In the genomic region with DNA sequence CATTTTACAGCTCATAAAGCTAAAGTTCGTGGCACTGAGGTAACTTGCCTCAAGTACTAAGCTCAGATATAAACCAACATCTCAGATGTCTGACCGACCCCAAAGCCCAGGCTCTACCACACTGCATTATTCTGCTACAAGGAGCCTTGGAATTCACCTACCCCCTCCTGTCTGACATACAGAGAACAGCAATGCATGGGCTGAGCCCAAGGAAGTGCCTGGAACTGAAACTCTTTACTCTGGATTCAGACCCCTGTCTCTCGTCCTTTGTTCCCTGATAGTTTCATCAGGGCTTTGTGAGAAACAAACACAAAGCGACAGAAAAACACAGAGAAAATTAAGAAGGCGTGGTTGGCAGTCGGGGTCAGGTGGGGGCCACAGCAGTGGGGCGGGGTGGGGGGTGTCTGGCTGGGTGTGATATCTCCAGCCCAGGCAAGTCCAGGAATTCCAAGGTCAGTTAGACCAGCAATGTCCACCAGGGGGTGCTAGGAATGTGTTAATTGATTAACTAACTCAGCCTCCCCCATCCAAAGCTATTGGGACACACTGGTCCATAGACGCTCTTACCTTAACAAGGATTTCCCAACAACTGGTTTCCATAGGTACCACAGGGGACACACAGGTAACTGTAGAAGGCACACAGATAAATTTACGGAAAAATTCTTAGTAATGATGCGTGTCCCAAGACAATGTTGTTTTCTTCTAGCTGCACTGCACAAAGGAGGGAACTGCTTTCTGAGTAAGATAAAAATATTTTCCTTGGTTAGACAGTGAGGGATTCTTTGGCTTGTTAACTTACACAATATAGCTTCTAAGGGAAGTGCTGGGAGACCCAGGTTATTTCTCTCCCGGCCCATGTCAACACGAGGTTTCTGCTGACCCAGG, we compare ENCODE assay signal across 9 cellular contexts. TPM values are rescaled to one million over a fixed set of nuclear protein-coding genes. Genes with fewer than 3 reads are reported as not detected.
DNase-seq lines count a peak whose midpoint lies in the region; ATAC-seq and TF ChIP-seq lines count a peak whose summit lies in the region.
"Had no signal": no experiment of that assay in that cellular context is flagged by ENCODE, and none has a peak within 500 bp of the region (broad histone marks: within the 10 kb centered on the region; RNA-seq: fewer than 3 reads in every experiment).

No MANE protein-coding gene starts in this region.

- H3K27me3 Mint-ChIP-seq in WTC11 (ENCODE audit: low read depth): peaks cover 52% of the 10 kb centered on the region

- TF ChIP-seq EP300 in ovary (IDR thresholded peaks at IDR 0.05): no peak

- no peaks in the 10 kb centered on the region for H3K36me3 ChIP-seq in ovary

- TF ChIP-seq CTCF in WTC11 (IDR thresholded peaks at IDR 0.05) (peak; percentile 70), fibroblast of the aortic adventitia (IDR thresholded peaks at IDR 0.05; ENCODE audit: insufficient read depth, low read length) (peak; percentile 69), ovary (IDR thresholded peaks at IDR 0.05) (peak in 1 of 3 donors; percentile 18)

- H3K27ac ChIP-seq in ovary: no peak overlapping the region

- H3K9me3 Mint-ChIP-seq in WTC11: no peaks in the 10 kb centered on the region

- 30 to 58% (median 49%) methylated on average over 12 of the region's 12 CpGs for WGBS in ovary, 3 donors

- TF ChIP-seq POLR2A in ovary (IDR thresholded peaks at IDR 0.05): no peak

- peak; percentile 34 for ATAC-seq in GM21529 (IDR thresholded peaks at IDR 0.05; ENCODE audit: unreplicated experiment)
- peak; percentile 92 for ATAC-seq in WTC11

- H3K27ac Mint-ChIP-seq in WTC11: no peak overlapping the region
- H3K27ac Mint-ChIP-seq: CD8-positive, alpha-beta memory T cell had no signal

- no peaks in the 10 kb centered on the region for H3K27me3 ChIP-seq in ovary

- intact Hi-C loops in ovary (cut with DNase I): loop anchor here in 2 of 4 donors (10.0 kb wide), 1 partner anchor 101 kb away; a partner anchor contains a TSS

- no peaks in the 10 kb centered on the region for H3K36me3 Mint-ChIP-seq in WTC11
- H3K36me3 Mint-ChIP-seq: CD8-positive, alpha-beta memory T cell had no signal

- H3K4me3 ChIP-seq in fibroblast of the aortic adventitia (ENCODE audit: low read depth, low read length) (no peak overlapping the region), ovary (no peak overlapping the region)

- H3K4me3 Mint-ChIP-seq in WTC11: no peak overlapping the region
- H3K4me3 Mint-ChIP-seq: CD8-positive, alpha-beta memory T cell had no signal

- H3K9me3 ChIP-seq in ovary: no peaks in the 10 kb centered on the region

- peaks cover 18% of the 10 kb centered on the region for H3K4me1 ChIP-seq in ovary (ENCODE audit: insufficient read depth)

- peaks cover 9% of the 10 kb centered on the region for H3K4me1 Mint-ChIP-seq in WTC11
- H3K4me1 Mint-ChIP-seq: CD8-positive, alpha-beta memory T cell had no signal

- CTCF ChIA-PET in WTC11 (lab: Charles Lee): interaction anchor here (0.5 to 3.1 kb wide), 25 partner anchors 11 to 339 kb away, joined by 3 to 21 read pairs (median 4); a partner anchor contains a TSS

- DNase-seq in NCI-H2081 (lab: John Stamatoyannopoulos, UW): peak; percentile 57 to 64
- DNase-seq in NCI-H2081 treated with DMSO at 0.1 percent for 48 hours (lab: John Stamatoyannopoulos, UW): no peak
- peak; percentile 26 for DNase-seq in NCI-H1092 (lab: John Stamatoyannopoulos, UW)
- peak; percentile 95 for DNase-seq in WTC11 (ENCODE audit: low spot score)
- peak; percentile 75 for DNase-seq in fibroblast of the aortic adventitia (ENCODE audit: low read depth)
- DNase-seq in ovary: peak; percentile 55 to 77 (median 63)
- DNase-seq in activated gamma-delta T cell (lab: John Stamatoyannopoulos, UW): no peak

- POLR2A ChIA-PET in WTC11 (lab: Charles Lee): no interaction called here

TF ChIP-seq in WTC11, 78 proteins besides CTCF, POLR2A, EP300 and RAD21:
- TF ChIP-seq, protein P1, sequence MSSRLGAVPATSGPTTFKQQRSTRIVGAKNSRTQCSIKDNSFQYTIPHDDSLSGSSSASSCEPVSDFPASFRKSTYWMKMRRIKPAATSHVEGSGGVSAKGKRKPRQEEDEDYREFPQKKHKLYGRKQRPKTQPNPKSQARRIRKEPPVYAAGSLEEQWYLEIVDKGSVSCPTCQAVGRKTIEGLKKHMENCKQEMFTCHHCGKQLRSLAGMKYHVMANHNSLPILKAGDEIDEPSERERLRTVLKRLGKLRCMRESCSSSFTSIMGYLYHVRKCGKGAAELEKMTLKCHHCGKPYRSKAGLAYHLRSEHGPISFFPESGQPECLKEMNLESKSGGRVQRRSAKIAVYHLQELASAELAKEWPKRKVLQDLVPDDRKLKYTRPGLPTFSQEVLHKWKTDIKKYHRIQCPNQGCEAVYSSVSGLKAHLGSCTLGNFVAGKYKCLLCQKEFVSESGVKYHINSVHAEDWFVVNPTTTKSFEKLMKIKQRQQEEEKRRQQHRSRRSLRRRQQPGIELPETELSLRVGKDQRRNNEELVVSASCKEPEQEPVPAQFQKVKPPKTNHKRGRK (CRISPR knock-in tag; IDR thresholded peaks at IDR 0.05; ENCODE audit: borderline replicate concordance): no peak
- TF ChIP-seq FOXP1 (CRISPR knock-in tag; IDR thresholded peaks at IDR 0.05; ENCODE audit: borderline replicate concordance) (no peak), PRRX2 (CRISPR knock-in tag; IDR thresholded peaks at IDR 0.05) (no peak)
- TF ChIP-seq, protein P2, sequence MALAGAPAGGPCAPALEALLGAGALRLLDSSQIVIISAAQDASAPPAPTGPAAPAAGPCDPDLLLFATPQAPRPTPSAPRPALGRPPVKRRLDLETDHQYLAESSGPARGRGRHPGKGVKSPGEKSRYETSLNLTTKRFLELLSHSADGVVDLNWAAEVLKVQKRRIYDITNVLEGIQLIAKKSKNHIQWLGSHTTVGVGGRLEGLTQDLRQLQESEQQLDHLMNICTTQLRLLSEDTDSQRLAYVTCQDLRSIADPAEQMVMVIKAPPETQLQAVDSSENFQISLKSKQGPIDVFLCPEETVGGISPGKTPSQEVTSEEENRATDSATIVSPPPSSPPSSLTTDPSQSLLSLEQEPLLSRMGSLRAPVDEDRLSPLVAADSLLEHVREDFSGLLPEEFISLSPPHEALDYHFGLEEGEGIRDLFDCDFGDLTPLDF (CRISPR knock-in tag; IDR thresholded peaks at IDR 0.05): no peak

RNA-seq across cellular contexts. Expression of a gene that starts 18.8 kb away (rescaled TPM):
- 0.44 to 0.94 TPM (median 0.57 TPM) in 3 replicates for total RNA-seq in WTC11 (2021)
- total RNA-seq in fibroblast of the aortic adventitia (ENCODE audit: low replicate concordance): not detected in 2 replicates
- total RNA-seq in ovary: 1 to 10 TPM in 2 of 7 donors, under 1 TPM in 4, not detected in 1; 0.27 to 1.6 (median 0.45) TPM
- 1 to 10 TPM in 1 of 2 donors, under 1 TPM in 1; 0.80 to 1.5 TPM for polyA plus RNA-seq in ovary
- total RNA-seq: CD8-positive, alpha-beta memory T cell had no signal
- polyA plus RNA-seq: CD8-positive, alpha-beta memory T cell had no signal

Comparison
In these comparisons a context has a peak if more than half of its experiments do, and no peak if none do; other contexts are left out.
1. DNase-seq: peak in NCI-H2081 (2 of 2), NCI-H1092 (single experiment), WTC11 (single experiment), fibroblast of the aortic adventitia (single experiment) and ovary (5 of 5); none in NCI-H2081 treated with DMSO at 0.1 percent for 48 hours (single experiment) and activated gamma-delta T cell (single experiment).